ENCODE assay signal across 26 cellular contexts in genomic region chr2:27972311-27972710, GRCh38.
"Had no signal": no experiment of that assay in that cellular context is flagged by ENCODE, and none has a peak within 500 bp of the region (broad histone marks: within the 10 kb centered on the region; RNA-seq: fewer than 3 reads in every experiment).

No MANE protein-coding gene starts in this region.

- H3K4me3 ChIP-seq: left lung, lower lobe of right lung, neural progenitor cell, ovary, right atrium auricular region, right lobe of liver, smooth muscle cell, tibial nerve, vagina had no signal

- H3K4me2 ChIP-seq: neural progenitor cell, smooth muscle cell had no signal

- H3K4me1 Mint-ChIP-seq: nephron progenitor cell had no signal

- H3K9me3 ChIP-seq: ovary, right atrium auricular region, right lobe of liver, tibial nerve, vagina had no signal

- H3K27me3 Mint-ChIP-seq: naive thymus-derived CD8-positive, alpha-beta T cell; progenitor cell of endocrine pancreas; stimulated activated memory B cell treated with anti-CD40 and anti-IgM and Interleukin-4, amounts not matched to agents 10 μg/mL and 1 μg/mL and 100 μg/mL, for 72 hours; stimulated activated naive CD8-positive, alpha-beta T cell treated with anti-CD3 and anti-CD28 coated beads, Interleukin-15, amount 100 ng/mL, for 72 hours; type B pancreatic cell had no signal

- H3K36me3 ChIP-seq: left lung, lower lobe of right lung, neural progenitor cell, ovary, right atrium auricular region, right lobe of liver, tibial nerve, vagina had no signal

- H3K4me3 Mint-ChIP-seq: naive thymus-derived CD8-positive, alpha-beta T cell; nephron progenitor cell; neural progenitor cell; stimulated activated memory B cell treated with anti-CD40 and anti-IgM and Interleukin-4, amounts not matched to agents 10 μg/mL and 1 μg/mL and 100 μg/mL, for 72 hours; stimulated activated naive CD8-positive, alpha-beta T cell treated with anti-CD3 and anti-CD28 coated beads, Interleukin-15, amount 100 ng/mL, for 72 hours; type B pancreatic cell had no signal

- H3K4me1 ChIP-seq: left lung, lower lobe of right lung, neural progenitor cell, right lobe of liver had no signal

- H3K27ac ChIP-seq: left lung, lower lobe of right lung, neural progenitor cell, ovary, right atrium auricular region, right lobe of liver, tibial nerve, vagina had no signal

- DNase-seq: kidney; left colon; left lung; lower lobe of right lung; mammary epithelial cell; mesenchymal stem cell; naive thymus-derived CD8-positive, alpha-beta T cell; nephron progenitor cell; ovary; right lobe of liver; stimulated activated CD4-positive, alpha-beta T cell treated with anti-CD3 and anti-CD28 coated beads, Interleukin-1b, Interleukin-23, amount 100 ng/mL, for 48 hours; stimulated activated CD4-positive, alpha-beta T cell treated with anti-CD3 and anti-CD28 coated beads, Interleukin-2, amount 100 ng/mL, for 48 hours; stimulated activated CD4-positive, alpha-beta T cell treated with anti-CD3 and anti-CD28 coated beads, Interleukin-4, amount 100 ng/mL, for 4 hours; stimulated activated CD8-positive, alpha-beta memory T cell treated with anti-CD3 and anti-CD28 coated beads, Interleukin-4, amount 100 ng/mL, for 48 hours; stimulated activated naive CD4-positive, alpha-beta T cell treated with Interleukin-2 at 50 U/mL for 16 hours; stimulated activated naive CD8-positive, alpha-beta T cell treated with anti-CD3 and anti-CD28 coated beads, Interleukin-15, amount 100 ng/mL, for 72 hours; substantia nigra had no signal

- FAIRE-seq: islet of Langerhans had no signal

- ATAC-seq: left colon; left lung; lower lobe of right lung; naive thymus-derived CD8-positive, alpha-beta T cell; right lobe of liver; stimulated activated memory B cell treated with anti-CD40 and anti-IgM and Interleukin-4, amounts not matched to agents 10 μg/mL and 1 μg/mL and 100 μg/mL, for 72 hours; stimulated activated naive CD8-positive, alpha-beta T cell treated with anti-CD3 and anti-CD28 coated beads, Interleukin-15, amount 100 ng/mL, for 72 hours had no signal

- H3K27me3 ChIP-seq: left lung, neural progenitor cell, ovary, right atrium auricular region, right lobe of liver, tibial nerve, vagina had no signal

- H3K9ac ChIP-seq: neural progenitor cell had no signal

- H2AFZ ChIP-seq: neural progenitor cell had no signal

- H3K27ac Mint-ChIP-seq: naive thymus-derived CD8-positive, alpha-beta T cell; nephron progenitor cell; neural progenitor cell; progenitor cell of endocrine pancreas; stimulated activated memory B cell treated with anti-CD40 and anti-IgM and Interleukin-4, amounts not matched to agents 10 μg/mL and 1 μg/mL and 100 μg/mL, for 72 hours; stimulated activated naive CD8-positive, alpha-beta T cell treated with anti-CD3 and anti-CD28 coated beads, Interleukin-15, amount 100 ng/mL, for 72 hours; type B pancreatic cell had no signal
